ENCODE assay signal across 8 cellular contexts in the genomic region with DNA sequence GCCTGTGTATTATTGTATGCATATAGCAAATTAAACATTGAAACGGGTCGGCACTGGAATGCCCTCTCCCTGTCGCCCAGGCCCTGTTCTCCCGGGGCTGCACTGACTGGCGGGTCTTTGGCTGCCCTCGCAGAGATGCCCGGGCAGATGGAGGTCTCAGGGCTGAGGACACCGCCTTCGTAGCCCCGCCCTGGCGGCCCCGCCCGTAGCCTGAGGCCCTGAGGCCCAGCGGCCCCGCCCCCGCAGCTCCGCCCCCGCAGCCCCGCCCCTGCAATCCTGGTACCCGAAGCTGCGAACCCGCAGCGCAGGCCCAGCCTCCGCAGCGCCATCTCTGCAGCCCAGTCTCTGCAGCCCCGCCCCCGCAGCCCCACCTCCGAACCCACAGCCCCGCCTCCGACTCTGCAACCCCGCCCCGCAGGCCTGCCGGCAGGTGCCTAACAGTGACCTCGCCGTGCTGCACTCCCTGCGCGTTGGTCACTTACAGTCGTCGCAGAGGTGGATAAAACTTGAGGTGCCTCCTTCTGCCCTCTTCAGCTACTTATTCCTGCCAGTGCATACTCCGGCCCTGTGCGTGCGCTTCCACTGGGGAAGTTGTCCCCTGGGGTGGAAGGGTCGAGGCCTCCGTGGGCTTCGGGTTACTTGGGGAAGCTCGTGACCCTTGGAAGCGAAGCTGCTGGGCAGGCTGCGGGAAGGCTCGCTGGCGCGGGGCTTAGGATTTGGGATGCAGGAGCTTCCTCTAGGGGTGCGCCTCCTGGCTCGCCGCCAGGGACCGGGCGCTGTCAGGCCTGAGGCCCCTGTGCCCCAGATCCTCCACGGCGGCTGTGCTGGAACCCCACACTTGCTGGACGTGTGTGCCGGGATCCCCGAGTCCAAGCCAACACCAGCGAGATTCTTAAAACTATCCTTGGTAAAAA.
DNase-seq lines count a peak whose midpoint lies in the region; ATAC-seq and TF ChIP-seq lines count a peak whose summit lies in the region.

No MANE protein-coding gene starts in this region.

- no peaks in the 10 kb centered on the region for H3K27me3 ChIP-seq in uterus

- ATAC-seq in GM18519 (IDR thresholded peaks at IDR 0.05; ENCODE audit: low FRiP score, unreplicated experiment) (peak; percentile 38), HG02852 (IDR thresholded peaks at IDR 0.05; ENCODE audit: unreplicated experiment) (peak; percentile 79)

- no peak for TF ChIP-seq CTCF in uterus (IDR thresholded peaks at IDR 0.05)

- H3K4me1 ChIP-seq in uterus, result peaks cover 0 to 6% of the 10 kb centered on the region in 2 donors

- no peaks in the 10 kb centered on the region for H3K36me3 ChIP-seq in uterus

- intact Hi-C loops in uterus (cut with DNase I; ENCODE audit: low total_unique reads), result no loop called here

- no peak overlapping the region for H3K27ac ChIP-seq in uterus

- no peaks in the 10 kb centered on the region for H3K9me3 ChIP-seq in uterus

- no peak for TF ChIP-seq POLR2A in uterus (IDR thresholded peaks at IDR 0.05)

- H3K4me3 ChIP-seq in uterus, result peak overlapping the region in 1 of 2 donors; percentile 15

- DNase-seq in NOMO-1 treated with dmso at 0.1 percent for 144 hours (lab: John Stamatoyannopoulos, UW; ENCODE audit: unreplicated experiment), result peak; percentile 4
- peak; percentile 94 for DNase-seq in activated effector memory CD4-positive, alpha-beta T cell treated with anti-CD3 and anti-CD28 coated beads, Interleukin-2, amount 50 U/mL, for 16 hours
- peak; percentile 50 for DNase-seq in glomerular visceral epithelial cell (ENCODE audit: extremely low spot score)
- peak; percentile 51 for DNase-seq in retina
- DNase-seq in uterus, result peak; percentile 52 to 67
- DNase-seq in NCI-H2171 treated with DMSO at 0.1 percent for 48 hours (lab: John Stamatoyannopoulos, UW), result no peak
